ENCODE assay signal across 24 cellular contexts in genomic region chr7:6163402-6163801, GRCh38. TPM values are rescaled to one million over a fixed set of nuclear protein-coding genes. Genes with fewer than 3 reads are reported as not detected.
A peak's percentile ranks its signal among the peaks of the same experiment; 100 is the strongest.
DNase-seq lines count a peak whose midpoint lies in the region; ATAC-seq, FAIRE-seq and TF ChIP-seq lines count a peak whose summit lies in the region.
"Had no signal": no experiment of that assay in that cellular context is flagged by ENCODE, and none has a peak within 500 bp of the region (broad histone marks: within the 10 kb centered on the region; RNA-seq: fewer than 3 reads in every experiment).

No MANE protein-coding gene starts in this region.

- CTCF ChIA-PET in activated CD4-positive, alpha-beta T cell treated with anti-CD3 and anti-CD28 coated beads, Interleukin-2, amount 10 ng/mL, durations not matched to agents 7 days and 5 days (lab: Charles Lee), result no interaction called here
- CTCF ChIA-PET in WTC11 (lab: Charles Lee), result no interaction called here

- no peaks in the 10 kb centered on the region for H3K27me3 ChIP-seq in tibial artery
- H3K27me3 ChIP-seq: upper lobe of left lung had no signal

- H3K36me3 ChIP-seq in tibial artery, result peaks cover 7 to 68% (median 33%) of the 10 kb centered on the region in 3 donors

- peaks cover 18% of the 10 kb centered on the region for H3K4me1 Mint-ChIP-seq in activated CD4-positive, alpha-beta T cell treated with anti-CD3 and anti-CD28 coated beads, Interleukin-2, amount 10 ng/mL, durations not matched to agents 7 days and 5 days
- H3K4me1 Mint-ChIP-seq in WTC11 (peaks cover 16% of the 10 kb centered on the region), neural crest cell (peaks cover 19% of the 10 kb centered on the region)

- no peaks in the 10 kb centered on the region for H3K27me3 Mint-ChIP-seq in activated CD4-positive, alpha-beta T cell treated with anti-CD3 and anti-CD28 coated beads, Interleukin-2, amount 10 ng/mL, durations not matched to agents 7 days and 5 days
- H3K27me3 Mint-ChIP-seq in WTC11 (ENCODE audit: low read depth) (no peaks in the 10 kb centered on the region), neural crest cell (ENCODE audit: low read depth) (no peaks in the 10 kb centered on the region)
- H3K27me3 Mint-ChIP-seq: activated naive CD4-positive, alpha-beta T cell treated with anti-CD3 and anti-CD28 coated beads, Interleukin-2, amount 10 ng/mL, durations not matched to agents 7 days and 5 days; CD4-positive, alpha-beta memory T cell; dendritic cell treated with granulocyte-macrophage colony-stimulating factor and Interleukin-4, amounts not matched to agents 40 ng/mL and 50 ng/mL, for 4 days had no signal

- H3K4me3 ChIP-seq in tibial artery, result no peak overlapping the region
- H3K4me3 ChIP-seq: smooth muscle cell, upper lobe of left lung had no signal

- H3K9me3 Mint-ChIP-seq in activated CD4-positive, alpha-beta T cell treated with anti-CD3 and anti-CD28 coated beads, Interleukin-2, amount 10 ng/mL, durations not matched to agents 7 days and 5 days, result no peaks in the 10 kb centered on the region
- H3K9me3 Mint-ChIP-seq in WTC11, result no peaks in the 10 kb centered on the region
- no peaks in the 10 kb centered on the region for H3K9me3 Mint-ChIP-seq in neural crest cell
- H3K9me3 Mint-ChIP-seq: activated naive CD4-positive, alpha-beta T cell treated with anti-CD3 and anti-CD28 coated beads, Interleukin-2, amount 10 ng/mL, durations not matched to agents 7 days and 5 days; activated T-helper 1 cell treated with anti-CD3 and anti-CD28 coated beads, Interleukin-12 subunit alpha, Interleukin-12 subunit beta, Interleukin-2, Interleukin-4 antibody, amounts not matched to agents 30 ng/mL and 10 ng/mL and 1 ng/mL, durations not matched to agents 14 hours and 24 hours and 36 hours; dendritic cell treated with granulocyte-macrophage colony-stimulating factor and Interleukin-4, amounts not matched to agents 40 ng/mL and 50 ng/mL, for 4 days had no signal

- H3K9me3 ChIP-seq in tibial artery, result no peaks in the 10 kb centered on the region
- H3K9me3 ChIP-seq: upper lobe of left lung had no signal

- no peak overlapping the region for H3K4me3 Mint-ChIP-seq in activated CD4-positive, alpha-beta T cell treated with anti-CD3 and anti-CD28 coated beads, Interleukin-2, amount 10 ng/mL, durations not matched to agents 7 days and 5 days
- H3K4me3 Mint-ChIP-seq in WTC11 (no peak overlapping the region), neural crest cell (no peak overlapping the region)
- H3K4me3 Mint-ChIP-seq: activated naive CD4-positive, alpha-beta T cell treated with anti-CD3 and anti-CD28 coated beads, Interleukin-2, amount 10 ng/mL, durations not matched to agents 7 days and 5 days; activated T-helper 1 cell treated with anti-CD3 and anti-CD28 coated beads, Interleukin-12 subunit alpha, Interleukin-12 subunit beta, Interleukin-2, Interleukin-4 antibody, amounts not matched to agents 30 ng/mL and 10 ng/mL and 1 ng/mL, durations not matched to agents 14 hours and 24 hours and 36 hours; CD4-positive, alpha-beta memory T cell; dendritic cell treated with granulocyte-macrophage colony-stimulating factor and Interleukin-4, amounts not matched to agents 40 ng/mL and 50 ng/mL, for 4 days had no signal

- peak overlapping the region; percentile 71 for H3K27ac Mint-ChIP-seq in activated CD4-positive, alpha-beta T cell treated with anti-CD3 and anti-CD28 coated beads, Interleukin-2, amount 10 ng/mL, durations not matched to agents 7 days and 5 days
- peak overlapping the region; percentile 95 for H3K27ac Mint-ChIP-seq in WTC11
- H3K27ac Mint-ChIP-seq in neural crest cell (ENCODE audit: unreplicated experiment), result peak overlapping the region; percentile 92
- H3K27ac Mint-ChIP-seq: activated naive CD4-positive, alpha-beta T cell treated with anti-CD3 and anti-CD28 coated beads, Interleukin-2, amount 10 ng/mL, durations not matched to agents 7 days and 5 days; activated T-helper 1 cell treated with anti-CD3 and anti-CD28 coated beads, Interleukin-12 subunit alpha, Interleukin-12 subunit beta, Interleukin-2, Interleukin-4 antibody, amounts not matched to agents 30 ng/mL and 10 ng/mL and 1 ng/mL, durations not matched to agents 14 hours and 24 hours and 36 hours; dendritic cell treated with granulocyte-macrophage colony-stimulating factor and Interleukin-4, amounts not matched to agents 40 ng/mL and 50 ng/mL, for 4 days had no signal

- H3K36me3 Mint-ChIP-seq in activated CD4-positive, alpha-beta T cell treated with anti-CD3 and anti-CD28 coated beads, Interleukin-2, amount 10 ng/mL, durations not matched to agents 7 days and 5 days (ENCODE audit: low read depth), result peaks cover 20% of the 10 kb centered on the region
- H3K36me3 Mint-ChIP-seq in WTC11 (peaks cover 19% of the 10 kb centered on the region), neural crest cell (ENCODE audit: low read depth) (peaks cover 4% of the 10 kb centered on the region)

- no peak for ATAC-seq in WTC11
- no peak for ATAC-seq in HG02759 (IDR thresholded peaks at IDR 0.05; ENCODE audit: unreplicated experiment)

- peaks cover 0 to 31% (median 18%) of the 10 kb centered on the region in 4 donors for H3K4me1 ChIP-seq in tibial artery

- no peak for FAIRE-seq in frontal cortex (lab: Jason Lieb, UNC)

- TF ChIP-seq CTCF in WTC11 (IDR thresholded peaks at IDR 0.05) (no peak), neural crest cell (conservative IDR thresholded peaks at IDR 0.05) (no peak), tibial artery (IDR thresholded peaks at IDR 0.05) (no peak)

- intact Hi-C loops in tibial artery (cut with DNase I; ENCODE audit: low total_unique reads), result loop anchor here (5.0 kb wide), 2 partner anchors 109 to 159 kb away; partner anchors contain the start of gene CYTH3

- H3K27ac ChIP-seq in tibial artery, result peak overlapping the region; percentile 72 to 86
- H3K27ac ChIP-seq: 22Rv1, HL-60 had no signal

- POLR2A ChIA-PET in activated CD4-positive, alpha-beta T cell treated with anti-CD3 and anti-CD28 coated beads, Interleukin-2, amount 10 ng/mL, durations not matched to agents 7 days and 5 days (lab: Charles Lee), result no interaction called here
- POLR2A ChIA-PET in WTC11 (lab: Charles Lee), result no interaction called here

- no peak for DNase-seq in activated CD4-positive, alpha-beta T cell treated with anti-CD3 and anti-CD28 coated beads, Interleukin-2, amount 10 ng/mL, durations not matched to agents 7 days and 5 days
- DNase-seq in activated CD4-positive, alpha-beta T cell treated with anti-CD3 and anti-CD28 coated beads for 4 hours, result no peak
- no peak for DNase-seq in WTC11 (ENCODE audit: low spot score)
- no peak for DNase-seq in neural crest cell (ENCODE audit: low read depth, low spot score)
- no peak for DNase-seq in tibial artery
- DNase-seq in frontal cortex (ENCODE audit: low spot score in 2 of 2), result no peak
- no peak for DNase-seq in NK-92 treated with Interleukin-12 subunit alpha and Interleukin-12 subunit beta, amount 100 ng/mL, for 24 hours (lab: John Stamatoyannopoulos, UW)
- DNase-seq: activated naive CD4-positive, alpha-beta T cell treated with anti-CD3 and anti-CD28 coated beads, Interleukin-2, amount 10 ng/mL, durations not matched to agents 7 days and 5 days; amygdala; CD4-positive, alpha-beta memory T cell; GOT3; Kasumi-1; NCI-H446 treated with DMSO at 0.1 percent for 48 hours; occipital lobe; SHP77 treated with DMSO at 0.1 percent for 48 hours; stimulated activated CD4-positive, alpha-beta T cell treated with anti-CD3 and anti-CD28 coated beads, Interleukin-1b, Interleukin-23, amount 100 ng/mL, for 48 hours; SW 1271 had no signal

TF ChIP-seq in WTC11, 78 proteins besides CTCF, POLR2A, EP300 and RAD21:
- no peak for TF ChIP-seq SOX15 (CRISPR knock-in tag; IDR thresholded peaks at IDR 0.05)
- TF ChIP-seq ZNF138 (CRISPR knock-in tag; conservative IDR thresholded peaks at IDR 0.05), result no peak
- TF ChIP-seq NR1H2 (CRISPR knock-in tag; IDR thresholded peaks at IDR 0.05), result no peak
- no peak for TF ChIP-seq MLX (CRISPR knock-in tag; IDR thresholded peaks at IDR 0.05)
- TF ChIP-seq TP53 (CRISPR knock-in tag; IDR thresholded peaks at IDR 0.05), result no peak

RNA-seq across cellular contexts. Expression of gene USP42, which starts 58.7 kb away (rescaled TPM):
- 10 to 100 TPM; 15.5 to 17.0 TPM for total RNA-seq in activated CD4-positive, alpha-beta T cell treated with anti-CD3 and anti-CD28 coated beads, Interleukin-2, amount 10 ng/mL, durations not matched to agents 7 days and 5 days
- total RNA-seq in WTC11 (2021), result 15.9 to 17.1 TPM (median 16.4 TPM) in 3 replicates
- 23.2 and 24.7 TPM in 2 replicates for total RNA-seq in neural crest cell
- 14.3 TPM for total RNA-seq in frontal cortex
